ENCODE assay signal across 8 cellular contexts in genomic region chr19:18785179-18786124, GRCh38. TPM values are rescaled to one million over a fixed set of nuclear protein-coding genes. Genes with fewer than 3 reads are reported as not detected.
DNase-seq lines count a peak whose midpoint lies in the region; ATAC-seq and TF ChIP-seq lines count a peak whose summit lies in the region.

No MANE protein-coding gene starts in this region.

- no peak for TF ChIP-seq EP300 in ovary (IDR thresholded peaks at IDR 0.05)

- no peak overlapping the region for H3K4me3 ChIP-seq in ovary

- no peaks in the 10 kb centered on the region for H3K36me3 Mint-ChIP-seq in type B pancreatic cell

- TF ChIP-seq CTCF in ovary (IDR thresholded peaks at IDR 0.05) (no peak), type B pancreatic cell (conservative IDR thresholded peaks at IDR 0.05) (no peak)

- 2 to 12% (median 6%) methylated on average over 24 to 65 of the region's 65 CpGs for WGBS in ovary, 3 donors

- no peaks in the 10 kb centered on the region for H3K9me3 ChIP-seq in ovary

- peak; percentile 70 for DNase-seq in NCI-H1436 (lab: John Stamatoyannopoulos, UW)
- DNase-seq in NCI-H1436 treated with DMSO at 0.1 percent for 48 hours (lab: John Stamatoyannopoulos, UW), result no peak
- peak; percentile 80 for DNase-seq in NCI-H82 treated with DMSO at 0.1 percent for 48 hours (lab: John Stamatoyannopoulos, UW; ENCODE audit: unreplicated experiment)
- peak; percentile 60 for DNase-seq in activated T-cell treated with anti-CD3 and anti-CD28 coated beads for 1 hour (ENCODE audit: low read depth)
- peak; percentile 68 to 86 (median 82) for DNase-seq in ovary
- peak; percentile 84 for DNase-seq in type B pancreatic cell (ENCODE audit: extremely low spot score, unreplicated experiment)
- no peak for DNase-seq in NCI-H524 treated with DMSO at 0.1 percent for 48 hours (lab: John Stamatoyannopoulos, UW)

- no peak overlapping the region for H3K27ac ChIP-seq in ovary

- intact Hi-C loops in ovary (cut with DNase I), result no loop called here

- H3K4me1 Mint-ChIP-seq in type B pancreatic cell (ENCODE audit: unreplicated experiment), result peaks cover 4% of the 10 kb centered on the region

- peaks cover 9% of the 10 kb centered on the region for H3K27me3 ChIP-seq in ovary

- TF ChIP-seq POLR2A in ovary (IDR thresholded peaks at IDR 0.05), result no peak

- H3K4me1 ChIP-seq in ovary (ENCODE audit: insufficient read depth), result peaks cover 13% of the 10 kb centered on the region

- H3K4me3 Mint-ChIP-seq in type B pancreatic cell, result peak overlapping the region; percentile 31

- no peak overlapping the region for H3K27ac Mint-ChIP-seq in type B pancreatic cell

- peak; percentile 67 for ATAC-seq in esophagus mucosa

- H3K27me3 Mint-ChIP-seq in type B pancreatic cell, result peaks cover 60% of the 10 kb centered on the region

- H3K36me3 ChIP-seq in ovary, result no peaks in the 10 kb centered on the region

- no peaks in the 10 kb centered on the region for H3K9me3 Mint-ChIP-seq in type B pancreatic cell

RNA-seq across cellular contexts. Expression of gene COMP, which starts 5.7 kb away (rescaled TPM):
- total RNA-seq in esophagus mucosa (0.16 TPM), ovary (under 1 TPM in 4 of 7 donors, not detected in 3; 0.17 to 0.92 (median 0.52) TPM), type B pancreatic cell (ENCODE audit: low replicate concordance) (0.12 and 0.43 TPM in 2 replicates)
- polyA plus RNA-seq in ovary, result under 1 TPM; 0.08 to 0.35 TPM

RNA-seq across cellular contexts. Expression of gene UPF1, which starts 46.3 kb away (rescaled TPM):
- 38.4 TPM for total RNA-seq in esophagus mucosa
- 10 to 100 TPM; 38.0 to 89.0 (median 62.0) TPM for total RNA-seq in ovary
- 10 to 100 TPM; 35.4 to 37.1 TPM for polyA plus RNA-seq in ovary
- 72.1 and 76.5 TPM in 2 replicates for total RNA-seq in type B pancreatic cell (ENCODE audit: low replicate concordance)

Comparison
In these comparisons a context has a peak if more than half of its experiments do, and no peak if none do; other contexts are left out.
1. DNase-seq: peak in NCI-H1436 (single experiment), NCI-H82 treated with DMSO at 0.1 percent for 48 hours (single experiment), activated T-cell treated with anti-CD3 and anti-CD28 coated beads for 1 hour (single experiment), ovary (5 of 5) and type B pancreatic cell (single experiment); none in NCI-H1436 treated with DMSO at 0.1 percent for 48 hours (single experiment) and NCI-H524 treated with DMSO at 0.1 percent for 48 hours (single experiment).